ENCODE assay signal across 24 cellular contexts in the genomic region with DNA sequence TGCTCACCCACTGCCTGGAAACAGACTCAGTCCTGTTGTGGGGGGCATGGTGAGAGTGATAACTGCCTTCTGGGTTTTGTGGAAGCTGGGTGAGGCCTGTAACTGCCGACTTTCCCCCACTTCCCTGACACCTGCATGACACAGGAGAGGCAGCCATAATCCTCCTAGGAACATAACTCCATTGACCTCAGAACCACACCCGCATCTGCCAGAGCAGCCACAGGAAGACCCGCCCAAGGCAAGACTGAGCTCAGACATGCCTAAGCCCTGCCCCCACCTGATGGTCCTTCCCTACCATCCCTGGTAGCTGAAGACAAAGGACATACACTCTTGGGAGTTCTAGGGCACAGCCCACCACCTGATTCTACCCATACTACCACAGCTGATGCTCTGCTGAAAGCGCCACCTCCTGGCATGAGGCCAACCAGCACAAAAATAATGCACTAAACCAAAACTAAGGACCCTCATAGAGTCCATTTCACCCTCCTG.
DNase-seq lines count a peak whose midpoint lies in the region; ATAC-seq and TF ChIP-seq lines count a peak whose summit lies in the region.
"Had no signal": no experiment of that assay in that cellular context is flagged by ENCODE, and none has a peak within 500 bp of the region (broad histone marks: within the 10 kb centered on the region; RNA-seq: fewer than 3 reads in every experiment).

No MANE protein-coding gene starts in this region.

- no peaks in the 10 kb centered on the region for H3K36me3 ChIP-seq in Loucy (ENCODE audit: insufficient read depth, low read length)
- H3K36me3 ChIP-seq: left lung, neural progenitor cell, right atrium auricular region had no signal

- H2AK5ac ChIP-seq in H9 (ENCODE audit: insufficient read length, low read length): no peak overlapping the region

- H2BK20ac ChIP-seq in H9 (ENCODE audit: low read depth, low read length, poor library complexity, severe bottlenecking): no peak overlapping the region

- CTCF ChIA-PET in WTC11 (lab: Charles Lee): interaction anchor here (1.1 kb wide), 1 partner anchor 19 kb away, joined by 3 read pairs; no protein-coding TSS in a partner anchor

- H2BK120ac ChIP-seq in H9 (ENCODE audit: low read depth, low read length, poor library complexity, severe bottlenecking): no peak overlapping the region

- POLR2A ChIA-PET in WTC11 (lab: Charles Lee): no interaction called here

- H2AFZ ChIP-seq in H9 (ENCODE audit: low read length): no peak overlapping the region
- H2AFZ ChIP-seq in Loucy (ENCODE audit: low read length): no peak overlapping the region
- H2AFZ ChIP-seq: neural progenitor cell had no signal

- no peak overlapping the region for H4K8ac ChIP-seq in H9 (replicated peaks; ENCODE audit: insufficient read length, low read depth, low read length)

- peak; percentile 31; the same call in 2 of the 3 replicates for TF ChIP-seq CTCF in H9 (conservative IDR thresholded peaks at IDR 0.05)
- TF ChIP-seq CTCF in Loucy (conservative IDR thresholded peaks at IDR 0.05; ENCODE audit: low read length): 0 out of 2 replicates have a peak, but pooled peaks have one; percentile 25
- TF ChIP-seq CTCF in WTC11 (IDR thresholded peaks at IDR 0.05): 0 out of 2 replicates have a peak, but pooled peaks have one; percentile 16
- TF ChIP-seq CTCF in GM13977 (IDR thresholded peaks at IDR 0.05; ENCODE audit: extremely low read depth, insufficient read depth, missing control alignments): no peak

- H3K27me3 Mint-ChIP-seq in H9 (ENCODE audit: low read depth) (no peaks in the 10 kb centered on the region), WTC11 (ENCODE audit: low read depth) (no peaks in the 10 kb centered on the region)
- H3K27me3 Mint-ChIP-seq: dendritic cell treated with granulocyte-macrophage colony-stimulating factor and Interleukin-4, amounts not matched to agents 40 ng/mL and 50 ng/mL, for 4 days had no signal

- peak; percentile 69 for ATAC-seq in WTC11
- ATAC-seq: activated CD8-positive, alpha-beta T cell treated with anti-CD3 and anti-CD28 coated beads for 36 hours; activated naive CD4-positive, alpha-beta T cell treated with anti-CD3 and anti-CD28 coated beads, Interleukin-2, amount 50 U/mL, for 72 hours; left lung had no signal

- H3K4me2 ChIP-seq in H9 (ENCODE audit: insufficient read depth, insufficient read length, low read length): no peak overlapping the region
- no peak overlapping the region for H3K4me2 ChIP-seq in Loucy (ENCODE audit: low read depth, low read length, poor library complexity, severe bottlenecking)
- H3K4me2 ChIP-seq: neural progenitor cell had no signal

- no CpG with 5 or more reads among the region's 4 CpGs for WGBS in H9 (ENCODE audit: extremely low coverage, insufficient read length, low lambda C conversion rate)

- H3K9ac ChIP-seq in H9 (ENCODE audit: extremely low read depth, insufficient read length, low read length): no peak overlapping the region
- H3K9ac ChIP-seq in Loucy (ENCODE audit: low read depth, low read length, poor library complexity, severe bottlenecking): no peak overlapping the region
- H3K9ac ChIP-seq: neural progenitor cell had no signal

- H3K4me3 ChIP-seq in Loucy (ENCODE audit: low read length, poor library complexity, severe bottlenecking): no peak overlapping the region
- H3K4me3 ChIP-seq: left lung, neural progenitor cell, right atrium auricular region had no signal

- no peaks in the 10 kb centered on the region for H3F3A ChIP-seq in Loucy (ENCODE audit: low read depth)

- H3K27me3 ChIP-seq in H9 (ENCODE audit: insufficient read depth, low read length) (no peaks in the 10 kb centered on the region), Loucy (ENCODE audit: insufficient read depth, low read length, poor library complexity, severe bottlenecking) (no peaks in the 10 kb centered on the region)
- H3K27me3 ChIP-seq: left lung, neural progenitor cell, right atrium auricular region had no signal

- no peak overlapping the region for H3K27ac ChIP-seq in H9 (ENCODE audit: insufficient read length, low read depth, low read length)
- H3K27ac ChIP-seq: left lung, neural progenitor cell, right atrium auricular region had no signal

- H3K9me3 ChIP-seq in H9 (ENCODE audit: control insufficient read depth, low read depth, low read length): no peaks in the 10 kb centered on the region
- no peaks in the 10 kb centered on the region for H3K9me3 ChIP-seq in Loucy (ENCODE audit: insufficient read depth, low read depth, low read length)
- H3K9me3 ChIP-seq: right atrium auricular region had no signal

- H3K79me2 ChIP-seq in H9 (ENCODE audit: insufficient read depth, low read length) (no peaks in the 10 kb centered on the region), Loucy (ENCODE audit: insufficient read depth, low read length) (no peaks in the 10 kb centered on the region)

- H3K27ac Mint-ChIP-seq in H9 (no peak overlapping the region), WTC11 (no peak overlapping the region)
- H3K27ac Mint-ChIP-seq: activated CD8-positive, alpha-beta T cell treated with anti-CD3 and anti-CD28 coated beads for 36 hours; activated naive CD4-positive, alpha-beta T cell treated with anti-CD3 and anti-CD28 coated beads, Interleukin-2, amount 50 U/mL, for 72 hours; activated T-helper 2 cell treated with anti-CD3 and anti-CD28 coated beads, Interferon-gamma antibody, Interleukin-2, Interleukin-4, amounts not matched to agents 10 μg/mL and 5 μg/mL and 100 μg/mL, durations not matched to agents 14 hours and 24 hours and 36 hours; CD14-positive monocyte; dendritic cell treated with granulocyte-macrophage colony-stimulating factor and Interleukin-4, amounts not matched to agents 40 ng/mL and 50 ng/mL, for 4 days; neural progenitor cell; T-helper 1 cell treated with Interleukin-12 subunit alpha and Interleukin-12 subunit beta and Interleukin-4 antibody, amounts not matched to agents 30 μg/mL and 1 μg/mL, for 36 hours had no signal

- H3K36me3 Mint-ChIP-seq in H9 (ENCODE audit: insufficient read depth in 1 of 3, low read depth in 3 of 3): peaks cover 0 to 15% (median 2%) of the 10 kb centered on the region in 3 experiments; a peak in 2 of 7 replicates
- peaks cover 16% of the 10 kb centered on the region for H3K36me3 Mint-ChIP-seq in WTC11
- H3K36me3 Mint-ChIP-seq: activated naive CD4-positive, alpha-beta T cell treated with anti-CD3 and anti-CD28 coated beads, Interleukin-2, amount 50 U/mL, for 72 hours; CD14-positive monocyte; neural progenitor cell had no signal

- H2BK15ac ChIP-seq in H9 (ENCODE audit: low read depth, low read length): no peak overlapping the region

- no peaks in the 10 kb centered on the region for H3K79me1 ChIP-seq in H9 (ENCODE audit: insufficient read depth, low read depth, low read length, poor library complexity, severe bottlenecking)

- in situ Hi-C loops in GM13977 (cut with MboI; ENCODE audit: low pct_unique_long_range_greater_than_20kb, low sequenced_read_pairs, unreplicated experiment): no loop called here

- no peaks in the 10 kb centered on the region for H3K4me1 Mint-ChIP-seq in H9
- H3K4me1 Mint-ChIP-seq in WTC11: no peaks in the 10 kb centered on the region
- H3K4me1 Mint-ChIP-seq: CD14-positive monocyte, neural progenitor cell had no signal

- H2BK12ac ChIP-seq in H9 (ENCODE audit: insufficient read length, low read depth, low read length): no peak overlapping the region

- H3K23me2 ChIP-seq in H9 (ENCODE audit: insufficient read length, low read depth, low read length, poor library complexity, severe bottlenecking): no peaks in the 10 kb centered on the region

- no peak overlapping the region for H3K56ac ChIP-seq in H9 (ENCODE audit: insufficient read length, low read depth, low read length)

- H3K4me1 ChIP-seq in H9 (ENCODE audit: insufficient read depth, low read length): no peaks in the 10 kb centered on the region
- H3K4me1 ChIP-seq in Loucy (ENCODE audit: insufficient read depth, low read length, poor library complexity, severe bottlenecking): no peaks in the 10 kb centered on the region
- H3K4me1 ChIP-seq: left lung, neural progenitor cell, right atrium auricular region had no signal

- no peak overlapping the region for H4K5ac ChIP-seq in H9 (ENCODE audit: insufficient read length, low read depth, low read length)

- no peak overlapping the region for H3K4ac ChIP-seq in H9 (ENCODE audit: low read depth, low read length)

- no peak overlapping the region for H3K18ac ChIP-seq in H9 (ENCODE audit: insufficient read length, low read depth, low read length)

- H2BK5ac ChIP-seq in H9 (ENCODE audit: insufficient read length, low read length): no peak overlapping the region

- no peaks in the 10 kb centered on the region for H3K9me2 ChIP-seq in Loucy (replicated peaks; ENCODE audit: low read depth, low read length)

- H4K20me1 ChIP-seq in H9 (ENCODE audit: control insufficient read depth, insufficient read depth, insufficient read length) (no peaks in the 10 kb centered on the region), Loucy (ENCODE audit: insufficient read depth, low read length, poor library complexity, severe bottlenecking) (no peaks in the 10 kb centered on the region)

- DNase-seq in H9 (no peak), WTC11 (ENCODE audit: low spot score) (no peak), islet precursor cell (peak; percentile 60), ecto neural progenitor cell (ENCODE audit: low spot score) (no peak), GM13977 (ENCODE audit: low spot score) (no peak), SKM-1 (lab: John Stamatoyannopoulos, UW; ENCODE audit: unreplicated experiment) (no peak)
- DNase-seq: activated CD4-positive, CD25-positive, alpha-beta regulatory T cell treated with anti-CD3 and anti-CD28 coated beads, Interleukin-2, amount 50 U/mL, for 72 hours; activated CD8-positive, alpha-beta T cell treated with anti-CD3 and anti-CD28 coated beads for 36 hours; DMS79 treated with DMSO at 0.1 percent for 48 hours; hypothalamus; left lung; mesendoderm; NCI-H1417 treated with DMSO at 0.1 percent for 48 hours; NCI-H2081 treated with DMSO at 0.1 percent for 48 hours; NCI-H510A; substantia nigra had no signal

- H3T11ph ChIP-seq in H9 (ENCODE audit: low read length): no peak overlapping the region

- H3K23ac ChIP-seq in H9 (ENCODE audit: insufficient read length, low read depth, low read length): no peak overlapping the region

- H3K14ac ChIP-seq in H9 (ENCODE audit: insufficient read depth, low read length): no peak overlapping the region

- no peak overlapping the region for H4K91ac ChIP-seq in H9 (ENCODE audit: insufficient read length, low read depth, low read length)

- H3K9me3 Mint-ChIP-seq in H9 (peaks cover 7 to 19% of the 10 kb centered on the region in 2 experiments; a peak in 4 of 5 replicates), WTC11 (peaks cover 32% of the 10 kb centered on the region)
- H3K9me3 Mint-ChIP-seq: activated CD8-positive, alpha-beta T cell treated with anti-CD3 and anti-CD28 coated beads for 36 hours; activated T-helper 2 cell treated with anti-CD3 and anti-CD28 coated beads, Interferon-gamma antibody, Interleukin-2, Interleukin-4, amounts not matched to agents 10 μg/mL and 5 μg/mL and 100 μg/mL, durations not matched to agents 14 hours and 24 hours and 36 hours; T-helper 1 cell treated with Interleukin-12 subunit alpha and Interleukin-12 subunit beta and Interleukin-4 antibody, amounts not matched to agents 30 μg/mL and 1 μg/mL, for 36 hours had no signal

- H3K4me3 Mint-ChIP-seq in H9 (no peak overlapping the region), WTC11 (no peak overlapping the region)
- H3K4me3 Mint-ChIP-seq: activated CD8-positive, alpha-beta T cell treated with anti-CD3 and anti-CD28 coated beads for 36 hours; CD14-positive monocyte; dendritic cell treated with granulocyte-macrophage colony-stimulating factor and Interleukin-4, amounts not matched to agents 40 ng/mL and 50 ng/mL, for 4 days; neural progenitor cell; T-helper 1 cell treated with Interleukin-12 subunit alpha and Interleukin-12 subunit beta and Interleukin-4 antibody, amounts not matched to agents 30 μg/mL and 1 μg/mL, for 36 hours had no signal
